ENCODE assay signal across 20 cellular contexts in genomic region chr1:184416476-184416875, GRCh38. TPM values are rescaled to one million over a fixed set of nuclear protein-coding genes. Genes with fewer than 3 reads are reported as not detected.
DNase-seq lines count a peak whose midpoint lies in the region; ATAC-seq and TF ChIP-seq lines count a peak whose summit lies in the region.
"Had no signal": no experiment of that assay in that cellular context is flagged by ENCODE, and none has a peak within 500 bp of the region (broad histone marks: within the 10 kb centered on the region; RNA-seq: fewer than 3 reads in every experiment).

No MANE protein-coding gene starts in this region.

- peak overlapping the region; percentile 82 for H3K27ac Mint-ChIP-seq in MCF 10A (ENCODE audit: low read depth, unreplicated experiment)
- peak overlapping the region; percentile 86 for H3K27ac Mint-ChIP-seq in mesothelial cell of epicardium
- H3K27ac Mint-ChIP-seq: B cell had no signal

- no TSS peak for BruUV-seq in MCF 10A (replicated peaks; lab: Mats Ljungman, UMichigan)

- H3K27me3 Mint-ChIP-seq in MCF 10A (ENCODE audit: insufficient read depth, unreplicated experiment) (no peaks in the 10 kb centered on the region), mesothelial cell of epicardium (ENCODE audit: low read depth) (no peaks in the 10 kb centered on the region)

- H3K36me3 ChIP-seq in breast epithelium = no peaks in the 10 kb centered on the region

- ATAC-seq in GM18505 (IDR thresholded peaks at IDR 0.05; ENCODE audit: unreplicated experiment) (no peak), GM21423 (IDR thresholded peaks at IDR 0.05; ENCODE audit: unreplicated experiment) (no peak)
- ATAC-seq: GM23338 had no signal

- no peaks in the 10 kb centered on the region for H3K4me1 ChIP-seq in breast epithelium

- H3K4me3 ChIP-seq in breast epithelium (no peak overlapping the region), epithelial cell of esophagus (ENCODE audit: low read length) (peak overlapping the region; percentile 7)
- H3K4me3 ChIP-seq: GM23338 had no signal

- intact Hi-C loops in MCF 10A (cut with micrococcal nuclease) (no loop called here), breast epithelium (cut with DNase I; ENCODE audit: low total_unique reads) (no loop called here)

- H3K27ac ChIP-seq in breast epithelium = no peak overlapping the region
- H3K27ac ChIP-seq: 22Rv1 had no signal

- CTCF ChIA-PET in MCF 10A (lab: Yijun Ruan, JAX) = interaction anchor here (0.8 to 1.9 kb wide), 3 partner anchors 30 to 153 kb away, joined by 3 to 8 read pairs (median 4); partner anchors contain the start of gene C1orf21

- no peaks in the 10 kb centered on the region for H3K9me3 ChIP-seq in breast epithelium
- H3K9me3 ChIP-seq: SK-N-SH had no signal

- POLR2A ChIA-PET in MCF 10A (lab: Yijun Ruan, JAX) = interaction anchor here (1.0 to 4.9 kb wide), 11 partner anchors 8 to 147 kb away, joined by 3 to 19 read pairs (median 4); partner anchors contain the start of gene C1orf21

- H3K9me3 Mint-ChIP-seq in MCF 10A (ENCODE audit: unreplicated experiment) (no peaks in the 10 kb centered on the region), mesothelial cell of epicardium (no peaks in the 10 kb centered on the region)
- H3K9me3 Mint-ChIP-seq: GM23338 had no signal

- H3K4me3 Mint-ChIP-seq in MCF 10A (ENCODE audit: unreplicated experiment) = no peak overlapping the region
- no peak overlapping the region for H3K4me3 Mint-ChIP-seq in mesothelial cell of epicardium
- H3K4me3 Mint-ChIP-seq: B cell, GM23338 had no signal

- TF ChIP-seq POLR2A in breast epithelium (IDR thresholded peaks at IDR 0.05) (no peak), GM18505 (IDR thresholded peaks at IDR 0.05; ENCODE audit: borderline replicate concordance, extremely low read depth, insufficient read depth, insufficient read length) (no peak)

- peaks cover 30% of the 10 kb centered on the region for H3K36me3 Mint-ChIP-seq in MCF 10A (ENCODE audit: insufficient read depth, unreplicated experiment)
- H3K36me3 Mint-ChIP-seq in mesothelial cell of epicardium = peaks cover 9% of the 10 kb centered on the region

- TF ChIP-seq CTCF in MCF 10A (IDR thresholded peaks at IDR 0.05; ENCODE audit: unreplicated experiment) (no peak), breast epithelium (IDR thresholded peaks at IDR 0.05) (no peak), epithelial cell of esophagus (IDR thresholded peaks at IDR 0.05; ENCODE audit: insufficient read depth, low read depth, low read length, missing control alignments) (no peak), mesothelial cell of epicardium (IDR thresholded peaks at IDR 0.05; ENCODE audit: unreplicated experiment) (no peak)

- H3K4me1 Mint-ChIP-seq in MCF 10A (ENCODE audit: insufficient read depth, unreplicated experiment) = peaks cover 33% of the 10 kb centered on the region
- peaks cover 55% of the 10 kb centered on the region for H3K4me1 Mint-ChIP-seq in mesothelial cell of epicardium

- DNase-seq in MCF 10A (ENCODE audit: unreplicated experiment) = peak; percentile 63
- no peak for DNase-seq in breast epithelium (ENCODE audit: low spot score in 2 of 2)
- peak; percentile 89 for DNase-seq in epithelial cell of esophagus (ENCODE audit: low read depth)
- no peak for DNase-seq in mesothelial cell of epicardium (ENCODE audit: low spot score in 2 of 2, unreplicated experiment in 2 of 2)
- no peak for DNase-seq in stimulated activated CD4-positive, alpha-beta T cell treated with anti-CD3 and anti-CD28 coated beads, Interleukin-4, amount 100 ng/mL, for 24 hours
- DNase-seq in cerebellar cortex (ENCODE audit: low spot score) = no peak
- DNase-seq: DMS 273 treated with DMSO at 0.1 percent for 48 hours; DND-41; HCEC 1CT; NCI-H1092 treated with DMSO at 0.1 percent for 48 hours; NCI-H146; NCI-H2081 treated with DMSO at 0.1 percent for 48 hours; NK-92 treated with Interleukin-12 subunit alpha and Interleukin-12 subunit beta, amount 100 ng/mL, for 24 hours; SHP77 treated with DMSO at 0.1 percent for 48 hours; SK-N-SH had no signal

- H3K27me3 ChIP-seq in breast epithelium = no peaks in the 10 kb centered on the region

RNA-seq across cellular contexts. Expression of gene C1orf21, which starts 29.6 kb away (rescaled TPM):
- total RNA-seq in MCF 10A (2022) = 23.2 and 25.3 TPM in 2 replicates
- 10 to 100 TPM; 31.5 to 75.7 (median 54.7) TPM for total RNA-seq in breast epithelium
- total RNA-seq in mesothelial cell of epicardium = 33.1 to 34.7 TPM (median 34.3 TPM) in 3 replicates

Comparison
In these comparisons a context has a peak if more than half of its experiments do, and no peak if none do; other contexts are left out.
1. DNase-seq: peak in MCF 10A (single experiment) and epithelial cell of esophagus (single experiment); none in breast epithelium (0 of 2), mesothelial cell of epicardium (0 of 2), stimulated activated CD4-positive, alpha-beta T cell treated with anti-CD3 and anti-CD28 coated beads, Interleukin-4, amount 100 ng/mL, for 24 hours (single experiment) and cerebellar cortex (single experiment).